1 cellular context compared by ENCODE assay signal in genomic region chr21:34072145-34073031, GRCh38.
TF ChIP-seq lines count a peak whose summit lies in the region.

No MANE protein-coding gene starts in this region.

TF ChIP-seq in K562, 482 proteins besides CTCF, POLR2A, EP300 and RAD21 (continued from another document):
- TF ChIP-seq ARID3A (IDR thresholded peaks at IDR 0.05; ENCODE audit: borderline replicate concordance, low read depth, low read length) (no peak), ATF7 (IDR thresholded peaks at IDR 0.05) (peak; percentile 37; the same call in 1 of the 2 replicates), STAG1 (CRISPR knock-in tag; IDR thresholded peaks at IDR 0.05; ENCODE audit: borderline replicate concordance) (0 out of 2 replicates have a peak, but pooled peaks have one; percentile 16), ZC3H4 (CRISPR knock-in tag; IDR thresholded peaks at IDR 0.05; ENCODE audit: borderline replicate concordance) (0 out of 2 replicates have a peak, but pooled peaks have one; percentile 73), ZNF511 (CRISPR knock-in tag; IDR thresholded peaks at IDR 0.05) (0 out of 2 replicates have a peak, but pooled peaks have one; percentile 30), MBD1 (CRISPR knock-in tag; IDR thresholded peaks at IDR 0.05) (0 out of 2 replicates have a peak, but pooled peaks have one; percentile 23), FOXP1 (CRISPR knock-in tag; IDR thresholded peaks at IDR 0.05) (peak; percentile 37; the same call in 1 of the 2 replicates), PHF21A (IDR thresholded peaks at IDR 0.05; ENCODE audit: borderline replicate concordance, low read depth) (no peak), ZNF695 (CRISPR knock-in tag; IDR thresholded peaks at IDR 0.05) (no peak), ZC3H11A (IDR thresholded peaks at IDR 0.05; ENCODE audit: low read depth, low read length) (no peak), ZFX (CRISPR knock-in tag; IDR thresholded peaks at IDR 0.05) (peak; percentile 60), ELK3 (CRISPR knock-in tag; IDR thresholded peaks at IDR 0.05) (no peak), CREB1 (IDR thresholded peaks at IDR 0.05) (0 out of 2 replicates have a peak, but pooled peaks have one; percentile 3), CREB1 (CRISPR knock-in tag; IDR thresholded peaks at IDR 0.05) (no peak), KDM5B (IDR thresholded peaks at IDR 0.05; ENCODE audit: insufficient replicate concordance, low read depth, low read length) (peak; percentile 5), MTA3 (IDR thresholded peaks at IDR 0.05; ENCODE audit: borderline replicate concordance) (0 out of 2 replicates have a peak, but pooled peaks have one; percentile 14)
